Comparison of ENCODE assay signal across 11 cellular contexts in the genomic region with DNA sequence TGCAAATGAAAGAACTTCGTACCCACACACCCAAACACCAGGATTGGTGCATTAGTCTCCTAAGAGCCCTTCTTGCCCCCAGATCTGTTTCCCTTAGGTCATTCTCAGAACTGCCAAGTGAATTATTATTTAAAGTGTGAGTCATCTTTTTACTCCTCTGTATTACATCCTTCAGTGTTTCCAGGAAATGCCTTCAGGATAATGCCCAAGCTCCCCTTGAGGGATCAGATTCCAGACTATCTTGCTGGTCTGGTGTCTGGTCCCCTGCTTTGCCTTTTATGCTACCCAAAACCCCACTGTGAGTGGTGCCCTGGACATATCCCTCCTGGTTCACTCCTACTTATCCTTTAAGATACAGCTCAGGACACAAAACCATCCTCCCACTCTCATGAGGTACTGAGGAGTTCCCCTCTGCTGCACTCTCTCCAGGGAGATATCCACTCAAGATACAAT. TPM values are rescaled to one million over a fixed set of nuclear protein-coding genes. Genes with fewer than 3 reads are reported as not detected.
DNase-seq lines count a peak whose midpoint lies in the region; ATAC-seq, FAIRE-seq and TF ChIP-seq lines count a peak whose summit lies in the region.
"Had no signal": no experiment of that assay in that cellular context is flagged by ENCODE, and none has a peak within 500 bp of the region (broad histone marks: within the 10 kb centered on the region; RNA-seq: fewer than 3 reads in every experiment).

No MANE protein-coding gene starts in this region.

- TF ChIP-seq EP300 in A549 (IDR thresholded peaks at IDR 0.05) = no peak

- ATAC-seq in A549 (peak; percentile 94 to 97), left cardiac atrium (peak; percentile 34 to 91)

- peaks cover 5 to 14% of the 10 kb centered on the region in 2 donors for H3K27me3 Mint-ChIP-seq in CD4-positive, alpha-beta memory T cell

- CTCF ChIA-PET in A549 (lab: Yijun Ruan, JAX) = interaction anchor here (1.1 to 1.5 kb wide), 2 partner anchors 51 to 191 kb away, joined by 3 to 6 read pairs; no protein-coding TSS in a partner anchor
- CTCF ChIA-PET in CD4-positive, alpha-beta memory T cell (lab: Charles Lee; ENCODE audit: partially characterized antibody) = interaction anchor here (1.4 kb wide), 1 partner anchor 13 kb away, joined by 4 read pairs; no protein-coding TSS in a partner anchor

- H3K4me1 Mint-ChIP-seq in CD4-positive, alpha-beta memory T cell = peaks cover 0 to 2% (median 0%) of the 10 kb centered on the region in 4 donors

- no peaks in the 10 kb centered on the region for H3K27me3 ChIP-seq in GM23248 (replicated peaks; ENCODE audit: insufficient read depth)
- no peaks in the 10 kb centered on the region for H3K27me3 ChIP-seq in CD4-positive, alpha-beta memory T cell (ENCODE audit: insufficient read depth, low read length)
- H3K27me3 ChIP-seq in HAP-1 (ENCODE audit: low read depth) = no peaks in the 10 kb centered on the region
- H3K27me3 ChIP-seq: spleen had no signal

- H3K4me3 Mint-ChIP-seq in CD4-positive, alpha-beta memory T cell = no peak overlapping the region

- POLR2A ChIA-PET in A549 (lab: Yijun Ruan, JAX) = no interaction called here
- POLR2A ChIA-PET in CD4-positive, alpha-beta memory T cell (lab: Charles Lee; ENCODE audit: partially characterized antibody) = no interaction called here

- H3K27ac Mint-ChIP-seq in CD4-positive, alpha-beta memory T cell = no peak overlapping the region

- H3K9me3 Mint-ChIP-seq in CD4-positive, alpha-beta memory T cell = no peaks in the 10 kb centered on the region

- H3K9me2 ChIP-seq in GM23248 (ENCODE audit: insufficient read depth) = no peaks in the 10 kb centered on the region

- TF ChIP-seq POLR2A in A549 (IDR thresholded peaks at IDR 0.05; ENCODE audit: low read length) (no peak), lower leg skin (IDR thresholded peaks at IDR 0.05) (no peak)

- peak overlapping the region; percentile 71 for H3K4me2 ChIP-seq in A549
- peak overlapping the region; percentile 12 for H3K4me2 ChIP-seq in GM23248 (ENCODE audit: unreplicated experiment)

- no peaks in the 10 kb centered on the region for H3K79me2 ChIP-seq in GM23248 (ENCODE audit: insufficient read depth)

- H3F3A ChIP-seq in GM23248 (ENCODE audit: insufficient read depth) = peaks cover 9% of the 10 kb centered on the region; the same call in 1 of the 2 replicates

- H3K27ac ChIP-seq in A549 = peak overlapping the region; percentile 68 to 79
- peak overlapping the region; percentile 20; the same call in 1 of the 2 replicates for H3K27ac ChIP-seq in GM23248
- H3K27ac ChIP-seq in CD4-positive, alpha-beta memory T cell (ENCODE audit: low read depth, low read length) = no peak overlapping the region
- H3K27ac ChIP-seq: coronary artery, spleen had no signal

- no peak for TF ChIP-seq RAD21 in A549 (conservative IDR thresholded peaks at IDR 0.05 in 1 of 2, IDR thresholded peaks at IDR 0.05 in 1 of 2)

- DNase-seq in A549 (ENCODE audit: low read depth in 1 of 2, low spot score in 1 of 2) (peak; percentile 25 to 70), GM23248 (peak; percentile 84), RPMI7951 (ENCODE audit: low read depth) (peak; percentile 70), left cardiac atrium (no peak), lower leg skin (ENCODE audit: low spot score in 2 of 2) (no peak), NCI-H1092 treated with DMSO at 0.1 percent for 48 hours (lab: John Stamatoyannopoulos, UW) (no peak), HAP-1 (ENCODE audit: low spot score in 2 of 2) (no peak)
- no peak for DNase-seq in CD4-positive, alpha-beta memory T cell
- DNase-seq: DND-41, spleen had no signal

- H3K4me1 ChIP-seq in A549 = peaks cover 18% of the 10 kb centered on the region
- H3K4me1 ChIP-seq in GM23248 (ENCODE audit: insufficient read depth) = peaks cover 10% of the 10 kb centered on the region
- no peaks in the 10 kb centered on the region for H3K4me1 ChIP-seq in CD4-positive, alpha-beta memory T cell (ENCODE audit: insufficient read depth, low read length)
- no peaks in the 10 kb centered on the region for H3K4me1 ChIP-seq in HAP-1
- H3K4me1 ChIP-seq: spleen had no signal

- no peaks in the 10 kb centered on the region for H3K36me3 ChIP-seq in GM23248 (ENCODE audit: low read depth)
- H3K36me3 ChIP-seq in CD4-positive, alpha-beta memory T cell (ENCODE audit: insufficient read depth, low read length) = no peaks in the 10 kb centered on the region
- no peaks in the 10 kb centered on the region for H3K36me3 ChIP-seq in HAP-1 (replicated peaks)
- H3K36me3 ChIP-seq: spleen had no signal

- H3K9ac ChIP-seq in GM23248 = no peak overlapping the region

- H4K20me1 ChIP-seq in GM23248 (ENCODE audit: insufficient read depth) = no peaks in the 10 kb centered on the region

- TF ChIP-seq CTCF in A549 (IDR thresholded peaks at IDR 0.05) (no peak), lower leg skin (IDR thresholded peaks at IDR 0.05) (no peak)

- WGBS in A549 (ENCODE audit: missing lambda C conversion rate) = 0% methylated on average over 1 of the region's 1 CpG
- WGBS in GM23248 (ENCODE audit: low coverage in 1 of 2, low lambda C conversion rate in 2 of 2, missing lambda C conversion rate in 2 of 2), 2 experiments = 38 to 48% methylated on average over 1 of the region's 1 CpG
- 48 to 49% methylated on average over 1 of the region's 1 CpG for WGBS in lower leg skin, 2 donors

- no peaks in the 10 kb centered on the region for H3K36me3 Mint-ChIP-seq in CD4-positive, alpha-beta memory T cell

- H3K9me3 ChIP-seq in A549 (no peaks in the 10 kb centered on the region), GM23248 (ENCODE audit: low read depth) (no peaks in the 10 kb centered on the region), HAP-1 (no peaks in the 10 kb centered on the region)
- no peaks in the 10 kb centered on the region for H3K9me3 ChIP-seq in CD4-positive, alpha-beta memory T cell (ENCODE audit: control insufficient read depth in 1 of 2, low read length in 2 of 2)
- H3K9me3 ChIP-seq: spleen had no signal

- intact Hi-C loops in left cardiac atrium (cut with DNase I) (no loop called here), lower leg skin (cut with DNase I; ENCODE audit: low total_unique reads) (no loop called here)
- intact Hi-C loops in CD4-positive, alpha-beta memory T cell (cut with micrococcal nuclease) = no loop called here

- in situ Hi-C loops in GM23248 (cut with MboI) (loop anchor here (25.0 kb wide), 1 partner anchor 304 kb away; no protein-coding TSS in a partner anchor), HAP-1 (cut with MboI; ENCODE audit: low sequenced_read_pairs) (no loop called here)

- FAIRE-seq in A549 (lab: Jason Lieb, UNC) = no peak

- H2AFZ ChIP-seq in GM23248 = no peak overlapping the region

- no peak overlapping the region for H3K4me3 ChIP-seq in A549
- H3K4me3 ChIP-seq in GM23248 = no peak overlapping the region
- H3K4me3 ChIP-seq in lower leg skin (ENCODE audit: low read depth, poor library complexity, severe bottlenecking) = no peak overlapping the region
- H3K4me3 ChIP-seq in CD4-positive, alpha-beta memory T cell (ENCODE audit: low read length in 2 of 2) = no peak overlapping the region
- H3K4me3 ChIP-seq in HAP-1 = no peak overlapping the region
- H3K4me3 ChIP-seq: coronary artery, spleen had no signal

TF ChIP-seq in A549, 52 proteins besides CTCF, POLR2A, EP300 and RAD21:
- no peak for TF ChIP-seq FOSL2 (IDR thresholded peaks at IDR 0.05)
- TF ChIP-seq FOSL2 (CRISPR knock-in tag; IDR thresholded peaks at IDR 0.05) = peak; percentile 80
- no peak for TF ChIP-seq SMC3 (IDR thresholded peaks at IDR 0.05)

RNA-seq across cellular contexts. Expression of a gene that starts 57.3 kb away (rescaled TPM):
- polyA plus RNA-seq in A549 (2011; rRNA removed) (14.7 and 20.6 TPM in 2 replicates), A549 (2017; fragmentation: RNase III; extraction: RNeasy Plus Mini Kit Qiagen cat#74134 plus additional on column Dnase treatment) (13.7 to 15.2 TPM (median 14.8 TPM) in 3 replicates), GM23248 (2016; fragmentation: Nextera tagmentation; extraction: Ambion mirVana) (11.3 and 14.5 TPM in 2 replicates)
- polyA plus RNA-seq in A549 (2012; cell fraction: cytosol; rRNA removed) = 3.0 and 3.1 TPM in 2 replicates
- polyA plus RNA-seq in A549 (2012; cell fraction: nucleus; rRNA removed) = 1.7 and 2.4 TPM in 2 replicates
- polyA minus RNA-seq in A549 (2011; rRNA and poly(A)+ RNA removed) = 3.7 and 4.5 TPM in 2 replicates
- 15.3 and 15.7 TPM in 2 replicates for total RNA-seq in GM23248 (2014; rRNA removed; shearing (Covaris generic))
- 14.9 and 21.3 TPM in 2 replicates for total RNA-seq in RPMI7951 (2014; rRNA removed; shearing (Covaris generic))
- total RNA-seq in left cardiac atrium (10 to 100 TPM; 14.8 to 20.0 TPM), lower leg skin (1 to 10 TPM; 6.7 to 9.3 (median 8.8) TPM)
- 1 to 10 TPM; 7.5 to 8.3 TPM for total RNA-seq in CD4-positive, alpha-beta memory T cell
- polyA plus RNA-seq in CD4-positive, alpha-beta memory T cell = 10 to 100 TPM in 1 of 2 donors, 1 to 10 TPM in 1; 5.7 to 11.8 TPM

RNA-seq across cellular contexts. Expression of a gene that starts 58.8 kb away (rescaled TPM):
- polyA plus RNA-seq in A549 (2011; rRNA removed) (20.8 and 25.3 TPM in 2 replicates), A549 (2017; fragmentation: RNase III; extraction: RNeasy Plus Mini Kit Qiagen cat#74134 plus additional on column Dnase treatment) (5.6 to 6.9 TPM (median 6.7 TPM) in 3 replicates), GM23248 (2016; fragmentation: Nextera tagmentation; extraction: Ambion mirVana) (52.4 and 53.7 TPM in 2 replicates)
- polyA plus RNA-seq in A549 (2012; cell fraction: cytosol; rRNA removed) = 2.7 and 3.3 TPM in 2 replicates
- polyA plus RNA-seq in A549 (2012; cell fraction: nucleus; rRNA removed) = 1.3 and 1.9 TPM in 2 replicates
- 3.4 and 4.1 TPM in 2 replicates for polyA minus RNA-seq in A549 (2011; rRNA and poly(A)+ RNA removed)
- 13.5 and 22.9 TPM in 2 replicates for total RNA-seq in GM23248 (2014; rRNA removed; shearing (Covaris generic))
- total RNA-seq in RPMI7951 (2014; rRNA removed; shearing (Covaris generic)) = 18.6 and 29.0 TPM in 2 replicates
- total RNA-seq in left cardiac atrium (10 to 100 TPM in 1 of 2 donors, 1 to 10 TPM in 1; 8.0 to 11.4 TPM), lower leg skin (10 to 100 TPM; 15.1 to 16.9 (median 15.5) TPM)
- total RNA-seq in CD4-positive, alpha-beta memory T cell = 10 to 100 TPM; 17.4 to 18.2 TPM
- polyA plus RNA-seq in CD4-positive, alpha-beta memory T cell = 10 to 100 TPM; 21.7 to 25.4 TPM

Comparison
In these comparisons a context has a peak if more than half of its experiments do, and no peak if none do; other contexts are left out.
1. DNase-seq: peak in A549 (2 of 2), GM23248 (single experiment) and RPMI7951 (single experiment); none in left cardiac atrium (single experiment), lower leg skin (0 of 2), NCI-H1092 treated with DMSO at 0.1 percent for 48 hours (single experiment), CD4-positive, alpha-beta memory T cell (0 of 5) and HAP-1 (0 of 2).